ENCODE assay signal across 1 cellular context in the genomic region with DNA sequence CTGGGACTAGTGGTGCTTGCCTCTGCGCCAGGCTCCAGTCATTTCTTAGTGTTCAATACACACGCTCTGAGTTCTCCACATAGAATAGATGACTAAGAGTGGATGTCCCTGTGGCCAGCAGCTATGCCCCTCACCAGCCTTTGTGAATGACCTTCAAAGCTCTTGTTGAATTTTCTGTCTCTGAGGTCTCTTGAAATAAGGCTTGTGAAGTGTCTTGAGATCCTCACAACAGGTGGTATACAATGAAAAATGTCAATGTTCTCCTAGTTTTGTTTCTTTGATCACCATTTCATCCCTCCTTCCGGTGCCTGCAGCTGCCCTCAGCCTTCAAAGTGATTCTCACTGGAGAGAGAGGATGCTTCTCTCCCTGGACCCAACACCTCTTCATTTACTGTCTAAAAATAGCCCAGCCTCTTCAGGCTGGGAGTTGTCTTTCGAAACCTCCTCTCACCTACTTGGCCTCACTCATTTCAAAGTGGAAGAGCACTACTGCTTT.
TF ChIP-seq lines count a peak whose summit lies in the region.

No MANE protein-coding gene starts in this region.

TF ChIP-seq in GM12878, 131 proteins besides CTCF, POLR2A, EP300 and RAD21:
- TF ChIP-seq LARP7 (IDR thresholded peaks at IDR 0.05) (no peak), CHD4 (IDR thresholded peaks at IDR 0.05) (no peak), EED (IDR thresholded peaks at IDR 0.05; ENCODE audit: low read depth) (0 out of 2 replicates have a peak, but pooled peaks have one; percentile 19)
- TF ChIP-seq, protein P1, sequence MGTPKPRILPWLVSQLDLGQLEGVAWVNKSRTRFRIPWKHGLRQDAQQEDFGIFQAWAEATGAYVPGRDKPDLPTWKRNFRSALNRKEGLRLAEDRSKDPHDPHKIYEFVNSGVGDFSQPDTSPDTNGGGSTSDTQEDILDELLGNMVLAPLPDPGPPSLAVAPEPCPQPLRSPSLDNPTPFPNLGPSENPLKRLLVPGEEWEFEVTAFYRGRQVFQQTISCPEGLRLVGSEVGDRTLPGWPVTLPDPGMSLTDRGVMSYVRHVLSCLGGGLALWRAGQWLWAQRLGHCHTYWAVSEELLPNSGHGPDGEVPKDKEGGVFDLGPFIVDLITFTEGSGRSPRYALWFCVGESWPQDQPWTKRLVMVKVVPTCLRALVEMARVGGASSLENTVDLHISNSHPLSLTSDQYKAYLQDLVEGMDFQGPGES (IDR thresholded peaks at IDR 0.05) = no peak
- TF ChIP-seq, protein P2, sequence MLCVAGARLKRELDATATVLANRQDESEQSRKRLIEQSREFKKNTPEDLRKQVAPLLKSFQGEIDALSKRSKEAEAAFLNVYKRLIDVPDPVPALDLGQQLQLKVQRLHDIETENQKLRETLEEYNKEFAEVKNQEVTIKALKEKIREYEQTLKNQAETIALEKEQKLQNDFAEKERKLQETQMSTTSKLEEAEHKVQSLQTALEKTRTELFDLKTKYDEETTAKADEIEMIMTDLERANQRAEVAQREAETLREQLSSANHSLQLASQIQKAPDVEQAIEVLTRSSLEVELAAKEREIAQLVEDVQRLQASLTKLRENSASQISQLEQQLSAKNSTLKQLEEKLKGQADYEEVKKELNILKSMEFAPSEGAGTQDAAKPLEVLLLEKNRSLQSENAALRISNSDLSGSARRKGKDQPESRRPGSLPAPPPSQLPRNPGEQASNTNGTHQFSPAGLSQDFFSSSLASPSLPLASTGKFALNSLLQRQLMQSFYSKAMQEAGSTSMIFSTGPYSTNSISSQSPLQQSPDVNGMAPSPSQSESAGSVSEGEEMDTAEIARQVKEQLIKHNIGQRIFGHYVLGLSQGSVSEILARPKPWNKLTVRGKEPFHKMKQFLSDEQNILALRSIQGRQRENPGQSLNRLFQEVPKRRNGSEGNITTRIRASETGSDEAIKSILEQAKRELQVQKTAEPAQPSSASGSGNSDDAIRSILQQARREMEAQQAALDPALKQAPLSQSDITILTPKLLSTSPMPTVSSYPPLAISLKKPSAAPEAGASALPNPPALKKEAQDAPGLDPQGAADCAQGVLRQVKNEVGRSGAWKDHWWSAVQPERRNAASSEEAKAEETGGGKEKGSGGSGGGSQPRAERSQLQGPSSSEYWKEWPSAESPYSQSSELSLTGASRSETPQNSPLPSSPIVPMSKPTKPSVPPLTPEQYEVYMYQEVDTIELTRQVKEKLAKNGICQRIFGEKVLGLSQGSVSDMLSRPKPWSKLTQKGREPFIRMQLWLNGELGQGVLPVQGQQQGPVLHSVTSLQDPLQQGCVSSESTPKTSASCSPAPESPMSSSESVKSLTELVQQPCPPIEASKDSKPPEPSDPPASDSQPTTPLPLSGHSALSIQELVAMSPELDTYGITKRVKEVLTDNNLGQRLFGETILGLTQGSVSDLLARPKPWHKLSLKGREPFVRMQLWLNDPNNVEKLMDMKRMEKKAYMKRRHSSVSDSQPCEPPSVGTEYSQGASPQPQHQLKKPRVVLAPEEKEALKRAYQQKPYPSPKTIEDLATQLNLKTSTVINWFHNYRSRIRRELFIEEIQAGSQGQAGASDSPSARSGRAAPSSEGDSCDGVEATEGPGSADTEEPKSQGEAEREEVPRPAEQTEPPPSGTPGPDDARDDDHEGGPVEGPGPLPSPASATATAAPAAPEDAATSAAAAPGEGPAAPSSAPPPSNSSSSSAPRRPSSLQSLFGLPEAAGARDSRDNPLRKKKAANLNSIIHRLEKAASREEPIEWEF (IDR thresholded peaks at IDR 0.05; ENCODE audit: insufficient replicate concordance, low read depth, low read length) = no peak
